ENCODE assay signal across 9 cellular contexts in genomic region chr2:37325625-37326071, GRCh38. TPM values are rescaled to one million over a fixed set of nuclear protein-coding genes. Genes with fewer than 3 reads are reported as not detected.
DNase-seq lines count a peak whose midpoint lies in the region; ATAC-seq and TF ChIP-seq lines count a peak whose summit lies in the region.
"Had no signal": no experiment of that assay in that cellular context is flagged by ENCODE, and none has a peak within 500 bp of the region (broad histone marks: within the 10 kb centered on the region; RNA-seq: fewer than 3 reads in every experiment).

No MANE protein-coding gene starts in this region.

- peak overlapping the region; percentile 86 for H3K27ac Mint-ChIP-seq in CD8-positive, alpha-beta T cell
- peak overlapping the region; percentile 88 for H3K27ac Mint-ChIP-seq in endothelial cell (ENCODE audit: unreplicated experiment)

- no peaks in the 10 kb centered on the region for H3K9me3 ChIP-seq in CD8-positive, alpha-beta T cell (ENCODE audit: low read length)
- H3K9me3 ChIP-seq in neuron (ENCODE audit: low read length), result no peaks in the 10 kb centered on the region

- intact Hi-C loops in CD8-positive, alpha-beta T cell (cut with DNase I, micrococcal nuclease), result loop anchor here (2.0 to 10.0 kb wide), 7 partner anchors 43 to 1049 kb away; partner anchors contain the start of genes GPATCH11 (in 2 of the 2), HEATR5B (in 2 of the 2), ATL2 (in 1 of the 2) and EIF2AK2 (in 1 of the 2)

- H2AFZ ChIP-seq in neuron (ENCODE audit: low read depth, low read length), result peak overlapping the region; percentile 98

- POLR2A ChIA-PET in CD8-positive, alpha-beta T cell (lab: Charles Lee), result no interaction called here

- H3K36me3 Mint-ChIP-seq in CD8-positive, alpha-beta T cell, result peaks cover 7% of the 10 kb centered on the region
- no peaks in the 10 kb centered on the region for H3K36me3 Mint-ChIP-seq in endothelial cell (ENCODE audit: low read depth, unreplicated experiment)

- no peak for DNase-seq in CD8-positive, alpha-beta T cell
- peak; percentile 55 for DNase-seq in OCI-M1 (lab: John Stamatoyannopoulos, UW)
- DNase-seq in endothelial cell (ENCODE audit: low spot score), result no peak
- no peak for DNase-seq in NCI-H774 (lab: John Stamatoyannopoulos, UW)
- DNase-seq in NCI-H524 treated with DMSO at 0.1 percent for 48 hours (lab: John Stamatoyannopoulos, UW), result no peak
- no peak for DNase-seq in pons (ENCODE audit: low spot score)
- DNase-seq: NCI-H2081 had no signal

- H3K27me3 Mint-ChIP-seq in CD8-positive, alpha-beta T cell (ENCODE audit: low read depth), result peaks cover 3% of the 10 kb centered on the region
- peaks cover 5% of the 10 kb centered on the region for H3K27me3 Mint-ChIP-seq in endothelial cell (ENCODE audit: unreplicated experiment)

- peak overlapping the region; percentile 84 for H3K4me3 ChIP-seq in CD8-positive, alpha-beta T cell (ENCODE audit: low read depth, low read length)
- H3K4me3 ChIP-seq in neuron (ENCODE audit: low read length), result peak overlapping the region; percentile 66

- no peak overlapping the region for H3K27ac ChIP-seq in CD8-positive, alpha-beta T cell (ENCODE audit: low read depth, low read length)

- H3K4me3 Mint-ChIP-seq in CD8-positive, alpha-beta T cell, result peak overlapping the region; percentile 90
- peak overlapping the region; percentile 90 for H3K4me3 Mint-ChIP-seq in endothelial cell (ENCODE audit: unreplicated experiment)

- H3K4me1 ChIP-seq in CD8-positive, alpha-beta T cell (ENCODE audit: insufficient read depth, low read length), result peaks cover 25% of the 10 kb centered on the region
- H3K4me1 ChIP-seq in neuron (ENCODE audit: insufficient read depth, low read length), result peaks cover 22% of the 10 kb centered on the region

- H3K36me3 ChIP-seq in CD8-positive, alpha-beta T cell (ENCODE audit: insufficient read depth, low read length), result no peaks in the 10 kb centered on the region
- H3K36me3 ChIP-seq in neuron (ENCODE audit: insufficient read depth, low read length), result no peaks in the 10 kb centered on the region

- no peaks in the 10 kb centered on the region for H3K27me3 ChIP-seq in CD8-positive, alpha-beta T cell (ENCODE audit: insufficient read depth, low read length)
- H3K27me3 ChIP-seq in neuron (ENCODE audit: insufficient read depth, low read length), result no peaks in the 10 kb centered on the region

- no peaks in the 10 kb centered on the region for H3K9me3 Mint-ChIP-seq in CD8-positive, alpha-beta T cell
- H3K9me3 Mint-ChIP-seq in endothelial cell (ENCODE audit: unreplicated experiment), result no peaks in the 10 kb centered on the region

- ATAC-seq in CD8-positive, alpha-beta T cell, result no peak
- no peak for ATAC-seq in GM19395 (IDR thresholded peaks at IDR 0.05; ENCODE audit: unreplicated experiment)

- no peak for TF ChIP-seq CTCF in CD8-positive, alpha-beta T cell (IDR thresholded peaks at IDR 0.05)
- TF ChIP-seq CTCF in endothelial cell (IDR thresholded peaks at IDR 0.05; ENCODE audit: unreplicated experiment), result no peak

- CTCF ChIA-PET in CD8-positive, alpha-beta T cell (lab: Charles Lee), result no interaction called here

- H3K4me1 Mint-ChIP-seq in CD8-positive, alpha-beta T cell (ENCODE audit: low read depth), result peaks cover 34% of the 10 kb centered on the region
- H3K4me1 Mint-ChIP-seq in endothelial cell (ENCODE audit: unreplicated experiment), result peaks cover 26% of the 10 kb centered on the region

RNA-seq across cellular contexts. Expression of gene PRKD3, which starts 1.0 kb away (rescaled TPM):
- total RNA-seq in CD8-positive, alpha-beta T cell, result 10 to 100 TPM; 37.2 to 43.8 TPM
- total RNA-seq in endothelial cell (ENCODE audit: unreplicated experiment), result 71.3 TPM

RNA-seq across cellular contexts. Expression of gene QPCT, which starts 18.8 kb away (rescaled TPM):
- under 1 TPM; 0.57 to 1.00 TPM for total RNA-seq in CD8-positive, alpha-beta T cell
- total RNA-seq in endothelial cell (ENCODE audit: unreplicated experiment), result 50.6 TPM

Comparison
In these comparisons a context has a peak if more than half of its experiments do, and no peak if none do; other contexts are left out.
1. RNA of gene QPCT, which starts 18.8 kb away (total RNA-seq): 50.6 TPM in endothelial cell (single experiment); 0.57 to 1.00 TPM in CD8-positive, alpha-beta T cell; every median in the first group is over 10 times any median in the second.